8 cellular contexts compared by ENCODE assay signal in genomic region chr2:86622878-86623548, GRCh38. TPM values are rescaled to one million over a fixed set of nuclear protein-coding genes. Genes with fewer than 3 reads are reported as not detected.
DNase-seq lines count a peak whose midpoint lies in the region; ATAC-seq and TF ChIP-seq lines count a peak whose summit lies in the region.

No MANE protein-coding gene starts in this region.

- no peaks in the 10 kb centered on the region for H3K9me3 Mint-ChIP-seq in CD8-positive, alpha-beta T cell
- no peaks in the 10 kb centered on the region for H3K9me3 Mint-ChIP-seq in T-cell

- ATAC-seq in CD8-positive, alpha-beta T cell: peak; percentile 19
- ATAC-seq in GM19452 (IDR thresholded peaks at IDR 0.05; ENCODE audit: unreplicated experiment) (peak; percentile 50), HG03469 (IDR thresholded peaks at IDR 0.05; ENCODE audit: unreplicated experiment) (peak; percentile 29), T-cell (replicated peaks in 1 of 4) (peak in 3 of 4 experiments; percentile 8 to 42 (median 23))

- POLR2A ChIA-PET in CD8-positive, alpha-beta T cell (lab: Charles Lee): interaction anchor here (0.6 to 2.7 kb wide), 7 partner anchors 13 to 185 kb away, joined by 3 to 17 read pairs (median 4); partner anchors contain the start of gene KDM3A
- POLR2A ChIA-PET in T-cell (lab: Charles Lee): no interaction called here

- H3K27me3 Mint-ChIP-seq in CD8-positive, alpha-beta T cell (ENCODE audit: low read depth): no peaks in the 10 kb centered on the region
- no peaks in the 10 kb centered on the region for H3K27me3 Mint-ChIP-seq in T-cell

- H3K9ac ChIP-seq in iPS-15b (ENCODE audit: low read depth, low read length) (peak overlapping the region; percentile 74), skeletal muscle satellite cell (ENCODE audit: low read depth, low read length) (peak overlapping the region; percentile 96)

- H3K27ac ChIP-seq in CD8-positive, alpha-beta T cell (ENCODE audit: low read depth, low read length): peak overlapping the region; percentile 91
- peak overlapping the region; percentile 94 to 100 for H3K27ac ChIP-seq in ascending aorta

- DNase-seq in CD8-positive, alpha-beta T cell: peak; percentile 4 to 68 (median 30)
- peak in 33 of 34 experiments; percentile 1 to 51 (median 25) for DNase-seq in T-cell
- DNase-seq in ascending aorta (ENCODE audit: low spot score in 2 of 2): peak in 1 of 2 donors; percentile 78
- DNase-seq in SHP77 treated with DMSO at 0.1 percent for 48 hours (lab: John Stamatoyannopoulos, UW): no peak

- no peaks in the 10 kb centered on the region for H3K9me3 ChIP-seq in CD8-positive, alpha-beta T cell (ENCODE audit: low read length)
- no peaks in the 10 kb centered on the region for H3K9me3 ChIP-seq in ascending aorta
- no peaks in the 10 kb centered on the region for H3K9me3 ChIP-seq in iPS-15b (ENCODE audit: control insufficient read depth, insufficient read depth, low read length)
- H3K9me3 ChIP-seq in skeletal muscle satellite cell (replicated peaks; ENCODE audit: low read length): no peaks in the 10 kb centered on the region

- peaks cover 46% of the 10 kb centered on the region for H3K4me1 Mint-ChIP-seq in CD8-positive, alpha-beta T cell (ENCODE audit: low read depth)
- H3K4me1 Mint-ChIP-seq in T-cell: peaks cover 37 to 47% (median 43%) of the 10 kb centered on the region in 3 donors

- H3K4me3 ChIP-seq in CD8-positive, alpha-beta T cell (ENCODE audit: low read depth, low read length): peak overlapping the region; percentile 64
- H3K4me3 ChIP-seq in ascending aorta (peak overlapping the region; percentile 85 to 94), iPS-15b (ENCODE audit: low read depth, low read length) (peak overlapping the region; percentile 84), skeletal muscle satellite cell (ENCODE audit: low read length) (peak overlapping the region; percentile 87)

- peak overlapping the region; percentile 94 for H3K27ac Mint-ChIP-seq in CD8-positive, alpha-beta T cell
- H3K27ac Mint-ChIP-seq in T-cell: peak overlapping the region; percentile 90 to 92

- CTCF ChIA-PET in CD8-positive, alpha-beta T cell (lab: Charles Lee): interaction anchor here (0.9 to 1.2 kb wide), 2 partner anchors 10 to 104 kb away, joined by 3 to 10 read pairs; no protein-coding TSS in a partner anchor
- CTCF ChIA-PET in T-cell (lab: Charles Lee): no interaction called here

- TF ChIP-seq CTCF in CD8-positive, alpha-beta T cell (IDR thresholded peaks at IDR 0.05): no peak
- TF ChIP-seq CTCF in ascending aorta (IDR thresholded peaks at IDR 0.05): no peak

- H3K4me3 Mint-ChIP-seq in CD8-positive, alpha-beta T cell: peak overlapping the region; percentile 95
- peak overlapping the region; percentile 92 to 96 (median 94) for H3K4me3 Mint-ChIP-seq in T-cell

- peaks cover 26% of the 10 kb centered on the region for H3K36me3 Mint-ChIP-seq in CD8-positive, alpha-beta T cell
- peaks cover 22% of the 10 kb centered on the region for H3K36me3 Mint-ChIP-seq in T-cell

- H3K4me1 ChIP-seq in CD8-positive, alpha-beta T cell (ENCODE audit: insufficient read depth, low read length): peaks cover 27% of the 10 kb centered on the region
- H3K4me1 ChIP-seq in ascending aorta (peaks cover 3 to 14% of the 10 kb centered on the region in 2 donors), iPS-15b (ENCODE audit: control insufficient read depth, insufficient read depth, low read length) (peaks cover 8% of the 10 kb centered on the region), skeletal muscle satellite cell (ENCODE audit: control insufficient read depth, insufficient read depth, low read length) (peaks cover 7% of the 10 kb centered on the region)

- H3K27me3 ChIP-seq in CD8-positive, alpha-beta T cell (ENCODE audit: insufficient read depth, low read length): no peaks in the 10 kb centered on the region
- H3K27me3 ChIP-seq in ascending aorta (no peaks in the 10 kb centered on the region), iPS-15b (ENCODE audit: control insufficient read depth, insufficient read depth, low read length) (peaks cover 12% of the 10 kb centered on the region), skeletal muscle satellite cell (ENCODE audit: control insufficient read depth, insufficient read depth, low read length) (no peaks in the 10 kb centered on the region)

- peak overlapping the region; percentile 89 for H3K4me2 ChIP-seq in skeletal muscle satellite cell (ENCODE audit: low read length)

- intact Hi-C loops in CD8-positive, alpha-beta T cell (cut with DNase I, micrococcal nuclease): loop anchor here (1.0 to 5.0 kb wide), 10 partner anchors 41 to 184 kb away; partner anchors contain the start of genes CD8A (in 1 of the 2), CHMP3 (in 1 of the 2) and KDM3A (in 1 of the 2)
- intact Hi-C loops in ascending aorta (cut with DNase I): loop anchor here (1.0 to 10.0 kb wide), 7 partner anchors 61 to 1651 kb away; partner anchors contain the start of genes KCMF1 and KDM3A

- H3K36me3 ChIP-seq in CD8-positive, alpha-beta T cell (ENCODE audit: insufficient read depth, low read length): peaks cover 5% of the 10 kb centered on the region
- H3K36me3 ChIP-seq in ascending aorta (peaks cover 6 to 12% of the 10 kb centered on the region in 2 donors), iPS-15b (ENCODE audit: control insufficient read depth, insufficient read depth, low read length) (no peaks in the 10 kb centered on the region), skeletal muscle satellite cell (ENCODE audit: insufficient read depth, low read length) (peaks cover 18% of the 10 kb centered on the region)

RNA-seq across cellular contexts. Expression of gene RNF103, which starts 0.7 kb away (rescaled TPM):
- 100 to 1,000 TPM; 118 to 120 TPM for total RNA-seq in CD8-positive, alpha-beta T cell
- total RNA-seq in T-cell (10 to 100 TPM; 30.3 to 65.1 (median 32.7) TPM), ascending aorta (20.5 TPM)
- total RNA-seq in skeletal muscle satellite cell (2012; rRNA removed): 8.6 and 11.8 TPM in 2 replicates

RNA-seq across cellular contexts. Expression of gene CHMP3, which starts 59.8 kb away (rescaled TPM):
- 10 to 100 TPM; 61.0 to 63.2 TPM for total RNA-seq in CD8-positive, alpha-beta T cell
- total RNA-seq in T-cell (10 to 100 TPM; 65.0 to 82.5 (median 68.5) TPM), ascending aorta (69.3 TPM)
- total RNA-seq in skeletal muscle satellite cell (2012; rRNA removed): 43.7 and 45.6 TPM in 2 replicates
